ENCODE assay signal across 11 cellular contexts in genomic region chr1:16254263-16254948, GRCh38. TPM values are rescaled to one million over a fixed set of nuclear protein-coding genes. Genes with fewer than 3 reads are reported as not detected.
A peak's percentile ranks its signal among the peaks of the same experiment; 100 is the strongest.
DNase-seq lines count a peak whose midpoint lies in the region; ATAC-seq and TF ChIP-seq lines count a peak whose summit lies in the region.
"Had no signal": no experiment of that assay in that cellular context is flagged by ENCODE, and none has a peak within 500 bp of the region (broad histone marks: within the 10 kb centered on the region; RNA-seq: fewer than 3 reads in every experiment).

No MANE protein-coding gene starts in this region.

- TF ChIP-seq CTCF in coronary artery (IDR thresholded peaks at IDR 0.05), result no peak

- H3K4me1 Mint-ChIP-seq in CD8-positive, alpha-beta memory T cell, result peaks cover 6 to 10% (median 7%) of the 10 kb centered on the region in 3 donors
- H3K4me1 Mint-ChIP-seq in memory B cell, result peaks cover 6% of the 10 kb centered on the region

- DNase-seq in CD8-positive, alpha-beta memory T cell, result no peak
- DNase-seq in LHCN-M2 (ENCODE audit: low read depth) (peak; percentile 85), coronary artery (ENCODE audit: low spot score) (peak; percentile 55), memory B cell (ENCODE audit: low spot score in 2 of 2) (no peak), NCI-H128 (lab: John Stamatoyannopoulos, UW; ENCODE audit: unreplicated experiment) (no peak), germinal center (ENCODE audit: low spot score) (no peak)
- DNase-seq: COR-L47, NCI-H1092 treated with DMSO at 0.1 percent for 48 hours, substantia nigra had no signal

- H3K27ac Mint-ChIP-seq in CD8-positive, alpha-beta memory T cell, result peak overlapping the region in 6 of 8 donors; percentile 27 to 88 (median 42)
- peak overlapping the region; percentile 12 for H3K27ac Mint-ChIP-seq in memory B cell

- no peaks in the 10 kb centered on the region for H3K9me3 ChIP-seq in CD8-positive, alpha-beta memory T cell (ENCODE audit: low read length)

- H3K27me3 Mint-ChIP-seq in CD8-positive, alpha-beta memory T cell, result no peaks in the 10 kb centered on the region
- H3K27me3 Mint-ChIP-seq in memory B cell, result no peaks in the 10 kb centered on the region

- CTCF ChIA-PET in CD8-positive, alpha-beta memory T cell (lab: Charles Lee), result no interaction called here

- no peak overlapping the region for H3K27ac ChIP-seq in CD8-positive, alpha-beta memory T cell (ENCODE audit: low read depth, low read length)
- peak overlapping the region in 1 of 2 donors; percentile 54 for H3K27ac ChIP-seq in coronary artery

- ATAC-seq in memory B cell (ENCODE audit: low read depth) (no peak), GM19395 (IDR thresholded peaks at IDR 0.05; ENCODE audit: unreplicated experiment) (no peak), HG02885 (IDR thresholded peaks at IDR 0.05; ENCODE audit: poor library complexity, unreplicated experiment) (no peak)

- H3K4me1 ChIP-seq in CD8-positive, alpha-beta memory T cell (ENCODE audit: insufficient read depth, low read length), result peaks cover 8% of the 10 kb centered on the region

- H3K4me3 ChIP-seq in CD8-positive, alpha-beta memory T cell (ENCODE audit: low read length), result no peak overlapping the region
- no peak overlapping the region for H3K4me3 ChIP-seq in coronary artery

- no peak overlapping the region for H3K4me3 Mint-ChIP-seq in CD8-positive, alpha-beta memory T cell
- H3K4me3 Mint-ChIP-seq in memory B cell, result no peak overlapping the region

- H3K9me3 Mint-ChIP-seq in CD8-positive, alpha-beta memory T cell, result no peaks in the 10 kb centered on the region
- no peaks in the 10 kb centered on the region for H3K9me3 Mint-ChIP-seq in memory B cell

- peaks cover 0 to 81% (median 8%) of the 10 kb centered on the region in 3 donors for H3K36me3 Mint-ChIP-seq in CD8-positive, alpha-beta memory T cell
- peaks cover 22% of the 10 kb centered on the region for H3K36me3 Mint-ChIP-seq in memory B cell

- H3K27me3 ChIP-seq in CD8-positive, alpha-beta memory T cell (ENCODE audit: insufficient read depth, low read length, poor library complexity, severe bottlenecking), result no peaks in the 10 kb centered on the region

- H3K36me3 ChIP-seq in CD8-positive, alpha-beta memory T cell (ENCODE audit: insufficient read depth, low read length), result peaks cover 36% of the 10 kb centered on the region

- POLR2A ChIA-PET in CD8-positive, alpha-beta memory T cell (lab: Charles Lee), result no interaction called here

RNA-seq across cellular contexts. Expression of gene CPLANE2, which starts 17.4 kb away (rescaled TPM):
- total RNA-seq in CD8-positive, alpha-beta memory T cell, result 1 to 10 TPM; 5.2 to 5.6 TPM
- 2.6 TPM for polyA plus RNA-seq in CD8-positive, alpha-beta memory T cell
- total RNA-seq in LHCN-M2 (2014; rRNA removed), result 5.2 and 7.1 TPM in 2 replicates
- polyA plus RNA-seq in LHCN-M2 (2012), result 5.4 TPM

RNA-seq across cellular contexts. Expression of gene ARHGEF19, which starts 42.0 kb away (rescaled TPM):
- total RNA-seq in CD8-positive, alpha-beta memory T cell, result 1 to 10 TPM; 6.8 to 7.8 TPM
- 12.7 TPM for polyA plus RNA-seq in CD8-positive, alpha-beta memory T cell
- 1.9 TPM in 2 replicates for total RNA-seq in LHCN-M2 (2014; rRNA removed)
- polyA plus RNA-seq in LHCN-M2 (2012), result 2.1 TPM

Comparison
In these comparisons a context has a peak if more than half of its experiments do, and no peak if none do; other contexts are left out.
1. DNase-seq: peak in LHCN-M2 (single experiment) and coronary artery (single experiment); none in CD8-positive, alpha-beta memory T cell (0 of 5), memory B cell (0 of 2), NCI-H128 (single experiment) and germinal center (single experiment).